22 cellular contexts compared by ENCODE assay signal in the genomic region with DNA sequence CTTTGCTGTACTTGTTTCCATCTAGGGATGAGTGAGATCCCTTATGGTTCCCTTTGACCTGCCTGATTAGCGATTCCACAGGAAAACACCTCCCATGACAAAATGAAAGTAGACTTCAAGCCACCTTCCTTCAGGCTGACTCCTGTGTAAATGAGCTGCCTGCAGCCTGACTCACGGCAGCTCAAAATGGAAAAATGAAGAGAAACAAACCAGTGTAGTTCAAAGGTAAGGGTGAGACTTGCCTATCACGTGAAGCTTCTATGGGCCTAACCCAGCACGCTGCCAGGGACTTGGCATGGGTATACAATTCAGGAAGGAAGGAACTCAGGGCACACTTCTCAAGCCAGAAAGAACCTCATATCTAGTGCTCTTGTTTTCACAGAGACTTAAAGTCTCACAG.
DNase-seq lines count a peak whose midpoint lies in the region; FAIRE-seq and TF ChIP-seq lines count a peak whose summit lies in the region.
"Had no signal": no experiment of that assay in that cellular context is flagged by ENCODE, and none has a peak within 500 bp of the region (broad histone marks: within the 10 kb centered on the region; RNA-seq: fewer than 3 reads in every experiment).

No MANE protein-coding gene starts in this region.

- no peak overlapping the region for H3K27ac Mint-ChIP-seq in immature natural killer cell
- H3K27ac Mint-ChIP-seq: activated CD4-positive, alpha-beta memory T cell treated with anti-CD3 and anti-CD28 coated beads for 36 hours; memory B cell; nephron had no signal

- peaks cover 4% of the 10 kb centered on the region for H3K4me1 ChIP-seq in smooth muscle cell (ENCODE audit: low read depth)

- peak; percentile 30 for FAIRE-seq in RCC 7860 (lab: Jason Lieb, UNC)
- FAIRE-seq: H54 had no signal

- TF ChIP-seq CTCF in epithelial cell of esophagus (IDR thresholded peaks at IDR 0.05; ENCODE audit: insufficient read depth, low read depth, low read length, missing control alignments), result no peak
- no peak for TF ChIP-seq CTCF in smooth muscle cell (IDR thresholded peaks at IDR 0.05; ENCODE audit: borderline replicate concordance, insufficient read depth, poor library complexity, severe bottlenecking)

- H2AFZ ChIP-seq in smooth muscle cell (ENCODE audit: low read depth), result no peak overlapping the region

- H3F3A ChIP-seq in smooth muscle cell (ENCODE audit: low read depth), result peaks cover 4% of the 10 kb centered on the region

- peak overlapping the region; percentile 43 for H3K4me2 ChIP-seq in smooth muscle cell

- WGBS in smooth muscle cell (ENCODE audit: low lambda C conversion rate), result 76% methylated on average over 4 of the region's 4 CpGs

- H3K9ac ChIP-seq in smooth muscle cell (ENCODE audit: low read depth), result no peak overlapping the region

- H3K4me3 Mint-ChIP-seq in immature natural killer cell, result no peak overlapping the region
- H3K4me3 Mint-ChIP-seq: activated CD4-positive, alpha-beta memory T cell treated with anti-CD3 and anti-CD28 coated beads for 36 hours; activated T-helper 17 cell treated with anti-CD3 and anti-CD28 coated beads, Interleukin-2, amount 50 U/mL, for 72 hours; memory B cell; nephron had no signal

- no peaks in the 10 kb centered on the region for H4K20me1 ChIP-seq in smooth muscle cell (ENCODE audit: low read depth)

- H3K4me1 Mint-ChIP-seq in immature natural killer cell, result peaks cover 22 to 24% of the 10 kb centered on the region in 2 donors

- peaks cover 0 to 6% (median 4%) of the 10 kb centered on the region in 3 donors for H3K36me3 Mint-ChIP-seq in immature natural killer cell

- no peaks in the 10 kb centered on the region for H3K79me2 ChIP-seq in smooth muscle cell (ENCODE audit: low read depth)

- no peaks in the 10 kb centered on the region for H3K36me3 ChIP-seq in smooth muscle cell (ENCODE audit: low read depth)
- H3K36me3 ChIP-seq: BE2C, brain microvascular endothelial cell, sigmoid colon had no signal

- H3K9me3 ChIP-seq in smooth muscle cell (replicated peaks; ENCODE audit: low read depth), result no peaks in the 10 kb centered on the region
- H3K9me3 ChIP-seq: BE2C, sigmoid colon had no signal

- peaks cover 0 to 5% (median 1%) of the 10 kb centered on the region in 3 donors for H3K27me3 Mint-ChIP-seq in immature natural killer cell (ENCODE audit: low read depth in 3 of 3)
- H3K27me3 Mint-ChIP-seq: activated CD4-positive, alpha-beta memory T cell treated with anti-CD3 and anti-CD28 coated beads for 36 hours; activated T-helper 17 cell treated with anti-CD3 and anti-CD28 coated beads, Interleukin-2, amount 50 U/mL, for 72 hours; memory B cell had no signal

- H3K4me3 ChIP-seq in epithelial cell of esophagus (ENCODE audit: low read length) (no peak overlapping the region), smooth muscle cell (no peak overlapping the region)
- H3K4me3 ChIP-seq: sigmoid colon had no signal

- no peaks in the 10 kb centered on the region for H3K27me3 ChIP-seq in smooth muscle cell (ENCODE audit: low read depth)
- H3K27me3 ChIP-seq: BE2C, brain microvascular endothelial cell, sigmoid colon had no signal

- peak; percentile 27 for DNase-seq in ELR (ENCODE audit: low read depth)
- peak; percentile 67 for DNase-seq in RCC 7860 (ENCODE audit: low spot score)
- peak; percentile 9 for DNase-seq in epithelial cell of esophagus (ENCODE audit: low read depth)
- no peak for DNase-seq in smooth muscle cell (lab: John Stamatoyannopoulos, UW; ENCODE audit: unreplicated experiment)
- no peak for DNase-seq in immature natural killer cell
- no peak for DNase-seq in SKM-1 treated with dmso at 0.1 percent for 144 hours (lab: John Stamatoyannopoulos, UW; ENCODE audit: unreplicated experiment)
- no peak for DNase-seq in retina
- DNase-seq: activated CD4-positive, alpha-beta memory T cell treated with anti-CD3 and anti-CD28 coated beads for 36 hours; brain microvascular endothelial cell; DMS79 treated with DMSO at 0.1 percent for 48 hours; effector memory CD4-positive, alpha-beta T cell; foreskin melanocyte; NCI-H1092 treated with DMSO at 0.1 percent for 48 hours; NK-92 treated with Interleukin-12 subunit alpha and Interleukin-12 subunit beta, amount 100 ng/mL, for 24 hours; SHP77 treated with DMSO at 0.1 percent for 48 hours; sigmoid colon; stimulated activated CD4-positive, alpha-beta T cell treated with anti-CD3 and anti-CD28 coated beads, Interleukin-4, amount 100 ng/mL, for 24 hours had no signal

- H3K9me3 Mint-ChIP-seq in immature natural killer cell, result no peaks in the 10 kb centered on the region
- H3K9me3 Mint-ChIP-seq: activated CD4-positive, alpha-beta memory T cell treated with anti-CD3 and anti-CD28 coated beads for 36 hours; activated T-helper 17 cell treated with anti-CD3 and anti-CD28 coated beads, Interleukin-2, amount 50 U/mL, for 72 hours; memory B cell; nephron had no signal

- peak overlapping the region; percentile 46 for H3K27ac ChIP-seq in smooth muscle cell (ENCODE audit: low read depth)
- H3K27ac ChIP-seq: brain microvascular endothelial cell had no signal

Comparison
In these comparisons a context has a peak if more than half of its experiments do, and no peak if none do; other contexts are left out.
1. DNase-seq: peak in ELR (single experiment), RCC 7860 (single experiment) and epithelial cell of esophagus (single experiment); none in smooth muscle cell (single experiment), immature natural killer cell (0 of 3), SKM-1 treated with dmso at 0.1 percent for 144 hours (single experiment) and retina (single experiment).